ENCODE assay signal across 9 cellular contexts in genomic region chr7:140671966-140672365, GRCh38. TPM values are rescaled to one million over a fixed set of nuclear protein-coding genes. Genes with fewer than 3 reads are reported as not detected.
DNase-seq lines count a peak whose midpoint lies in the region; ATAC-seq, FAIRE-seq and TF ChIP-seq lines count a peak whose summit lies in the region.
"Had no signal": no experiment of that assay in that cellular context is flagged by ENCODE, and none has a peak within 500 bp of the region (broad histone marks: within the 10 kb centered on the region; RNA-seq: fewer than 3 reads in every experiment).

No MANE protein-coding gene starts in this region.

- intact Hi-C loops in activated T-helper 1 cell treated with anti-CD3 and anti-CD28 coated beads, Interleukin-12 subunit alpha, Interleukin-12 subunit beta, Interleukin-2, Interleukin-4 antibody, amounts not matched to agents 30 ng/mL and 10 ng/mL and 1 ng/mL, durations not matched to agents 14 hours and 24 hours and 36 hours (cut with micrococcal nuclease), result loop anchor here (2.0 to 5.0 kb wide), 3 partner anchors 195 to 1067 kb away; partner anchors contain the start of genes MKRN1 and SSBP1
- intact Hi-C loops in mucosa of descending colon (cut with DNase I, micrococcal nuclease), result no loop called here

- H3K27ac ChIP-seq in A549, result no peak overlapping the region

- TF ChIP-seq EP300 in A549 (IDR thresholded peaks at IDR 0.05), result no peak

- no peak overlapping the region for H3K4me3 ChIP-seq in A549
- H3K4me3 ChIP-seq in mucosa of descending colon, result no peak overlapping the region

- H3K4me2 ChIP-seq in A549, result peak overlapping the region; percentile 85

- no peaks in the 10 kb centered on the region for H3K36me3 ChIP-seq in mucosa of descending colon (ENCODE audit: low read depth)

- H3K4me1 ChIP-seq in A549, result peaks cover 15% of the 10 kb centered on the region; the same call in 1 of the 3 replicates
- peaks cover 24% of the 10 kb centered on the region for H3K4me1 ChIP-seq in mucosa of descending colon (ENCODE audit: low read depth)

- peaks cover 5% of the 10 kb centered on the region for H3K27me3 Mint-ChIP-seq in activated T-helper 1 cell treated with anti-CD3 and anti-CD28 coated beads, Interleukin-12 subunit alpha, Interleukin-12 subunit beta, Interleukin-2, Interleukin-4 antibody, amounts not matched to agents 30 ng/mL and 10 ng/mL and 1 ng/mL, durations not matched to agents 14 hours and 24 hours and 36 hours (ENCODE audit: insufficient read depth)

- no peak for TF ChIP-seq POLR2A in A549 (IDR thresholded peaks at IDR 0.05; ENCODE audit: low read length)
- no peak for TF ChIP-seq POLR2A in GM12892 (IDR thresholded peaks at IDR 0.05; ENCODE audit: low read depth, low read length)
- no peak for TF ChIP-seq POLR2A in erythroblast (IDR thresholded peaks at IDR 0.05; ENCODE audit: low read length)

- FAIRE-seq in A549 (lab: Jason Lieb, UNC) (no peak), GM12892 (lab: Jason Lieb, UNC) (peak; percentile 36)

- H3K27ac Mint-ChIP-seq in activated T-helper 1 cell treated with anti-CD3 and anti-CD28 coated beads, Interleukin-12 subunit alpha, Interleukin-12 subunit beta, Interleukin-2, Interleukin-4 antibody, amounts not matched to agents 30 ng/mL and 10 ng/mL and 1 ng/mL, durations not matched to agents 14 hours and 24 hours and 36 hours, result peak overlapping the region; percentile 59

- peaks cover 27% of the 10 kb centered on the region for H3K4me1 Mint-ChIP-seq in activated T-helper 1 cell treated with anti-CD3 and anti-CD28 coated beads, Interleukin-12 subunit alpha, Interleukin-12 subunit beta, Interleukin-2, Interleukin-4 antibody, amounts not matched to agents 30 ng/mL and 10 ng/mL and 1 ng/mL, durations not matched to agents 14 hours and 24 hours and 36 hours (ENCODE audit: low read depth)

- TF ChIP-seq CTCF in A549 (IDR thresholded peaks at IDR 0.05), result no peak
- no peak for TF ChIP-seq CTCF in mucosa of descending colon (IDR thresholded peaks at IDR 0.05)

- no peak for TF ChIP-seq RAD21 in A549 (conservative IDR thresholded peaks at IDR 0.05 in 1 of 2, IDR thresholded peaks at IDR 0.05 in 1 of 2)

- POLR2A ChIA-PET in A549 (lab: Yijun Ruan, JAX), result no interaction called here

- no peak for ATAC-seq in A549
- no peak for ATAC-seq in mucosa of descending colon
- ATAC-seq in GM19035 (IDR thresholded peaks at IDR 0.05; ENCODE audit: unreplicated experiment), result no peak

- CTCF ChIA-PET in A549 (lab: Yijun Ruan, JAX), result interaction anchor here (1.1 kb wide), 1 partner anchor 155 kb away, joined by 4 read pairs; no protein-coding TSS in a partner anchor

- WGBS in A549 (ENCODE audit: missing lambda C conversion rate), result 78% methylated on average over 15 of the region's 15 CpGs

- no peak for DNase-seq in A549 (ENCODE audit: low read depth in 1 of 2, low spot score in 1 of 2)
- DNase-seq in GM12892 (ENCODE audit: insufficient read length), result no peak
- DNase-seq in activated T-helper 1 cell treated with anti-CD3 and anti-CD28 coated beads, Interleukin-12 subunit alpha, Interleukin-12 subunit beta, Interleukin-2, Interleukin-4 antibody, amounts not matched to agents 30 ng/mL and 10 ng/mL and 1 ng/mL, durations not matched to agents 14 hours and 24 hours and 36 hours (ENCODE audit: low spot score), result no peak
- DNase-seq in mucosa of descending colon, result peak in 2 of 3 donors; percentile 43 to 64
- no peak for DNase-seq in NCI-H524 treated with DMSO at 0.1 percent for 48 hours (lab: John Stamatoyannopoulos, UW)
- no peak for DNase-seq in putamen (ENCODE audit: low spot score)
- DNase-seq in erythroblast (lab: John Stamatoyannopoulos, UW), result no peak
- DNase-seq: KG1 had no signal

- peak overlapping the region; percentile 79 for H3K4me3 Mint-ChIP-seq in activated T-helper 1 cell treated with anti-CD3 and anti-CD28 coated beads, Interleukin-12 subunit alpha, Interleukin-12 subunit beta, Interleukin-2, Interleukin-4 antibody, amounts not matched to agents 30 ng/mL and 10 ng/mL and 1 ng/mL, durations not matched to agents 14 hours and 24 hours and 36 hours

- H3K9me3 Mint-ChIP-seq in activated T-helper 1 cell treated with anti-CD3 and anti-CD28 coated beads, Interleukin-12 subunit alpha, Interleukin-12 subunit beta, Interleukin-2, Interleukin-4 antibody, amounts not matched to agents 30 ng/mL and 10 ng/mL and 1 ng/mL, durations not matched to agents 14 hours and 24 hours and 36 hours, result no peaks in the 10 kb centered on the region

- H3K36me3 Mint-ChIP-seq in activated T-helper 1 cell treated with anti-CD3 and anti-CD28 coated beads, Interleukin-12 subunit alpha, Interleukin-12 subunit beta, Interleukin-2, Interleukin-4 antibody, amounts not matched to agents 30 ng/mL and 10 ng/mL and 1 ng/mL, durations not matched to agents 14 hours and 24 hours and 36 hours (ENCODE audit: low read depth), result peaks cover 2% of the 10 kb centered on the region

- H3K9me3 ChIP-seq in A549, result no peaks in the 10 kb centered on the region
- H3K9me3 ChIP-seq in mucosa of descending colon, result no peaks in the 10 kb centered on the region

TF ChIP-seq in A549, 52 proteins besides CTCF, POLR2A, EP300 and RAD21:
- TF ChIP-seq, protein P1, sequence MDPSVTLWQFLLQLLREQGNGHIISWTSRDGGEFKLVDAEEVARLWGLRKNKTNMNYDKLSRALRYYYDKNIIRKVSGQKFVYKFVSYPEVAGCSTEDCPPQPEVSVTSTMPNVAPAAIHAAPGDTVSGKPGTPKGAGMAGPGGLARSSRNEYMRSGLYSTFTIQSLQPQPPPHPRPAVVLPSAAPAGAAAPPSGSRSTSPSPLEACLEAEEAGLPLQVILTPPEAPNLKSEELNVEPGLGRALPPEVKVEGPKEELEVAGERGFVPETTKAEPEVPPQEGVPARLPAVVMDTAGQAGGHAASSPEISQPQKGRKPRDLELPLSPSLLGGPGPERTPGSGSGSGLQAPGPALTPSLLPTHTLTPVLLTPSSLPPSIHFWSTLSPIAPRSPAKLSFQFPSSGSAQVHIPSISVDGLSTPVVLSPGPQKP (IDR thresholded peaks at IDR 0.05; ENCODE audit: low read depth, low read length), result no peak
- TF ChIP-seq SREBF2 (IDR thresholded peaks at IDR 0.05) (no peak), HOXA7 (CRISPR knock-in tag; IDR thresholded peaks at IDR 0.05) (no peak), JUNB (IDR thresholded peaks at IDR 0.05) (no peak), ZC3H11A (IDR thresholded peaks at IDR 0.05) (no peak), NR3C1 (IDR thresholded peaks at IDR 0.05) (no peak), FOSB (CRISPR knock-in tag; IDR thresholded peaks at IDR 0.05) (no peak)
- TF ChIP-seq, protein P2, sequence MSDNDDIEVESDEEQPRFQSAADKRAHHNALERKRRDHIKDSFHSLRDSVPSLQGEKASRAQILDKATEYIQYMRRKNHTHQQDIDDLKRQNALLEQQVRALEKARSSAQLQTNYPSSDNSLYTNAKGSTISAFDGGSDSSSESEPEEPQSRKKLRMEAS (IDR thresholded peaks at IDR 0.05), result no peak
TF ChIP-seq in A549: peak in this region for 0.

RNA-seq across cellular contexts. Expression of gene ADCK2, which starts 0.8 kb away (rescaled TPM):
- polyA plus RNA-seq in A549 (2011; rRNA removed) (13.1 and 14.7 TPM in 2 replicates), A549 (2017; fragmentation: RNase III; extraction: RNeasy Plus Mini Kit Qiagen cat#74134 plus additional on column Dnase treatment) (12.6 to 16.1 TPM (median 13.9 TPM) in 3 replicates)
- polyA plus RNA-seq in A549 (2012; cell fraction: cytosol; rRNA removed), result 11.3 and 14.3 TPM in 2 replicates
- polyA plus RNA-seq in A549 (2012; cell fraction: nucleus; rRNA removed), result 11.3 and 11.4 TPM in 2 replicates
- 15.6 and 18.1 TPM in 2 replicates for polyA minus RNA-seq in A549 (2011; rRNA and poly(A)+ RNA removed)
- polyA plus RNA-seq in GM12892 (2012; ENCODE audit: missing spikeins), result 12.2 TPM
- 21.1 and 23.5 TPM in 2 replicates for total RNA-seq in activated T-helper 1 cell treated with anti-CD3 and anti-CD28 coated beads, Interleukin-12 subunit alpha, Interleukin-12 subunit beta, Interleukin-2, Interleukin-4 antibody, amounts not matched to agents 30 ng/mL and 10 ng/mL and 1 ng/mL, durations not matched to agents 14 hours and 24 hours and 36 hours
- 10 to 100 TPM; 23.2 to 29.4 (median 27.6) TPM for total RNA-seq in mucosa of descending colon

RNA-seq across cellular contexts. Expression of gene NDUFB2, which starts 24.5 kb away (rescaled TPM):
- polyA plus RNA-seq in A549 (2011; rRNA removed) (381 and 405 TPM in 2 replicates), A549 (2017; fragmentation: RNase III; extraction: RNeasy Plus Mini Kit Qiagen cat#74134 plus additional on column Dnase treatment) (345 to 370 TPM (median 360 TPM) in 3 replicates)
- 917 and 1,079 TPM in 2 replicates for polyA plus RNA-seq in A549 (2012; cell fraction: cytosol; rRNA removed)
- 494 and 763 TPM in 2 replicates for polyA plus RNA-seq in A549 (2012; cell fraction: nucleus; rRNA removed)
- polyA minus RNA-seq in A549 (2011; rRNA and poly(A)+ RNA removed), result 46.4 and 48.2 TPM in 2 replicates
- 176 TPM for polyA plus RNA-seq in GM12892 (2012; ENCODE audit: missing spikeins)
- 178 and 194 TPM in 2 replicates for total RNA-seq in activated T-helper 1 cell treated with anti-CD3 and anti-CD28 coated beads, Interleukin-12 subunit alpha, Interleukin-12 subunit beta, Interleukin-2, Interleukin-4 antibody, amounts not matched to agents 30 ng/mL and 10 ng/mL and 1 ng/mL, durations not matched to agents 14 hours and 24 hours and 36 hours
- 100 to 1,000 TPM; 209 to 226 (median 210) TPM for total RNA-seq in mucosa of descending colon

RNA-seq across cellular contexts. Expression of gene DENND2A, which starts 31.4 kb away (rescaled TPM):
- polyA plus RNA-seq in A549 (2011; rRNA removed) (0.61 and 0.63 TPM in 2 replicates), A549 (2017; fragmentation: RNase III; extraction: RNeasy Plus Mini Kit Qiagen cat#74134 plus additional on column Dnase treatment) (0.37 to 0.54 TPM (median 0.38 TPM) in 3 replicates)
- 0.28 and 0.44 TPM in 2 replicates for polyA plus RNA-seq in A549 (2012; cell fraction: cytosol; rRNA removed)
- polyA plus RNA-seq in A549 (2012; cell fraction: nucleus; rRNA removed), result 0.66 and 0.70 TPM in 2 replicates
- 2.6 TPM in 2 replicates for polyA minus RNA-seq in A549 (2011; rRNA and poly(A)+ RNA removed)
- polyA plus RNA-seq in GM12892 (2012; ENCODE audit: missing spikeins), result not detected
- total RNA-seq in activated T-helper 1 cell treated with anti-CD3 and anti-CD28 coated beads, Interleukin-12 subunit alpha, Interleukin-12 subunit beta, Interleukin-2, Interleukin-4 antibody, amounts not matched to agents 30 ng/mL and 10 ng/mL and 1 ng/mL, durations not matched to agents 14 hours and 24 hours and 36 hours, result not detected in 2 replicates
- 10 to 100 TPM in 2 of 3 donors, 1 to 10 TPM in 1; 8.4 to 17.7 (median 10.1) TPM for total RNA-seq in mucosa of descending colon

Comparison
In these comparisons a context has a peak if more than half of its experiments do, and no peak if none do; other contexts are left out.
1. DNase-seq: peak in mucosa of descending colon (2 of 3); none in A549 (0 of 2), GM12892 (single experiment), activated T-helper 1 cell treated with anti-CD3 and anti-CD28 coated beads, Interleukin-12 subunit alpha, Interleukin-12 subunit beta, Interleukin-2, Interleukin-4 antibody, amounts not matched to agents 30 ng/mL and 10 ng/mL and 1 ng/mL, durations not matched to agents 14 hours and 24 hours and 36 hours (single experiment), NCI-H524 treated with DMSO at 0.1 percent for 48 hours (single experiment), putamen (single experiment) and erythroblast (0 of 2).